8 cellular contexts compared by ENCODE assay signal in the genomic region with DNA sequence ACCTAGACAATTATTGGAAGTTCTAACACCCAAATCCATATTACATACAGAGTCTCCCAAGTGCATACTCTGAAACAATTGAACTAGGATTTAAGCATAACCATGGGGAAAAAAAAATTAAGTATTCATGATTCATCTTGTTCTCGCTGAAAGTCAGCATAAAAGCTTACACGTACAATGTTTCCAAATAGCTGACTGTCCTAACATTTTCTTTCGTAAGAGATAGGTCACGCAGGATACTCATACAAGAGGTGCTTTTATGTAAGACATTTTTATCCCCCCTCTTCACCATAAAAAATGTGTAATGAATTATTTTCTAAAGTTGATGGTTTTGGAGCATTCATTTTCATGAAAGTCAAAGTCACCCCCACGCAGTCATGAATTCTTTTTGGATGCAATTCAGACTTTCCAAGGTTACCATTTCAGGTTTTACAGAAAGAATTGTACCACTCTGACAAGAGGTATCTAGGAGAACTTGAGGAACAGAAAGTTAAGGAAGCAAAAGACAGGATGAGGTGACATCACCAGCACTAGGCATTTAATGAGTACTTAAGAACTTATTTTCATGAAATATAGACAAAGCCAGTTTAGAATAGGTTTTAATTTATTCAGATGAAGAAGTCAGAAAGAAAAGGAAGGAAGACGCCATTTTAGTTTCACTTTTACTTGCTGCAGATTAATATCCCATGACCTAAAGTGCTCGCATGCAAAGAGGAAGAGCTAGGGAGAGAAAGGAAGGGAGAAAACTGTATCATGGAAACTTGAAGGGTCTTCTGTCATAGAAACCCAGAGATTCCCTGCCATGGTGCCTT. TPM values are rescaled to one million over a fixed set of nuclear protein-coding genes. Genes with fewer than 3 reads are reported as not detected.
DNase-seq lines count a peak whose midpoint lies in the region; ATAC-seq, FAIRE-seq and TF ChIP-seq lines count a peak whose summit lies in the region.

No MANE protein-coding gene starts in this region.

- H3K4me2 ChIP-seq in OCI-LY3 (ENCODE audit: low read length) = peak overlapping the region; percentile 55

- no peaks in the 10 kb centered on the region for H4K20me1 ChIP-seq in OCI-LY3 (ENCODE audit: insufficient read depth, low read length)

- peak; percentile 18 for FAIRE-seq in endometrium (lab: Jason Lieb, UNC)

- DNase-seq in CD1c-positive myeloid dendritic cell (ENCODE audit: extremely low spot score) (peak; percentile 88), pons (ENCODE audit: low spot score) (peak; percentile 79), cerebellum (ENCODE audit: low spot score) (no peak), brain microvascular endothelial cell (no peak), cortex of kidney (lab: John Stamatoyannopoulos, UW) (no peak)

- no peaks in the 10 kb centered on the region for H3K9me3 ChIP-seq in OCI-LY3 (ENCODE audit: insufficient read depth, low read length)

- TF ChIP-seq CTCF in OCI-LY3 (IDR thresholded peaks at IDR 0.05; ENCODE audit: low read depth, low read length) (no peak), brain microvascular endothelial cell (IDR thresholded peaks at IDR 0.05; ENCODE audit: low read depth, low read length, missing control alignments) (no peak)

- peak overlapping the region; percentile 12; the same call in 1 of the 2 replicates for H3K27ac ChIP-seq in OCI-LY3 (ENCODE audit: low read length)
- no peak overlapping the region for H3K27ac ChIP-seq in brain microvascular endothelial cell

- in situ Hi-C loops in brain microvascular endothelial cell (cut with HindIII; ENCODE audit: low pct_ligation_motif_present, low sequenced_read_pairs) = no loop called here

- no peak overlapping the region for H2AFZ ChIP-seq in OCI-LY3 (ENCODE audit: low read depth, low read length)

- H3K36me3 ChIP-seq in OCI-LY3 (replicated peaks; ENCODE audit: low read depth, low read length) = no peaks in the 10 kb centered on the region
- H3K36me3 ChIP-seq in brain microvascular endothelial cell (replicated peaks) = no peaks in the 10 kb centered on the region

- no peak overlapping the region for H3K9ac ChIP-seq in OCI-LY3 (ENCODE audit: low read length)

- no peaks in the 10 kb centered on the region for H3K27me3 ChIP-seq in OCI-LY3 (ENCODE audit: low read depth, low read length)
- no peaks in the 10 kb centered on the region for H3K27me3 ChIP-seq in brain microvascular endothelial cell (replicated peaks)

- H3K79me2 ChIP-seq in OCI-LY3 (ENCODE audit: low read length) = no peaks in the 10 kb centered on the region

- H3K4me1 ChIP-seq in OCI-LY3 (ENCODE audit: low read length) = peaks cover 24% of the 10 kb centered on the region

- peak; percentile 73 for ATAC-seq in GM21619 (IDR thresholded peaks at IDR 0.05; ENCODE audit: unreplicated experiment)

- H3K4me3 ChIP-seq in OCI-LY3 (ENCODE audit: low read length) (no peak overlapping the region), brain microvascular endothelial cell (ENCODE audit: low read depth, low read length) (no peak overlapping the region)

RNA-seq across cellular contexts. Expression of a gene that starts 55.8 kb away (rescaled TPM):
- total RNA-seq in cerebellum = 2.4 TPM

Comparison
In these comparisons a context has a peak if more than half of its experiments do, and no peak if none do; other contexts are left out.
1. DNase-seq: peak in CD1c-positive myeloid dendritic cell (single experiment) and pons (single experiment); none in cerebellum (single experiment), brain microvascular endothelial cell (single experiment) and cortex of kidney (single experiment).